ENCODE assay signal across 15 cellular contexts in genomic region chr22:20545681-20546521, GRCh38. TPM values are rescaled to one million over a fixed set of nuclear protein-coding genes. Genes with fewer than 3 reads are reported as not detected.
DNase-seq lines count a peak whose midpoint lies in the region; ATAC-seq and TF ChIP-seq lines count a peak whose summit lies in the region.
"Had no signal": no experiment of that assay in that cellular context is flagged by ENCODE, and none has a peak within 500 bp of the region (broad histone marks: within the 10 kb centered on the region; RNA-seq: fewer than 3 reads in every experiment).

No MANE protein-coding gene starts in this region.

- no peak for DNase-seq in T-helper 2 cell treated with Interferon-gamma antibody and Interleukin-4, amounts not matched to agents 5 μg/mL and 100 μg/mL, for 36 hours (ENCODE audit: low spot score)
- no peak for DNase-seq in T-helper 2 cell
- no peak for DNase-seq in T-helper 17 cell
- no peak for DNase-seq in glutamatergic neuron
- DNase-seq in germinal center (ENCODE audit: low spot score), result no peak
- DNase-seq in stimulated activated CD4-positive, alpha-beta T cell treated with anti-CD3 and anti-CD28 coated beads, Interleukin-15, amount 100 ng/mL, for 24 hours, result no peak
- DNase-seq: activated CD4-positive, alpha-beta T cell treated with anti-CD3 and anti-CD28 coated beads for 4 hours; activated effector memory CD4-positive, alpha-beta T cell treated with anti-CD3 and anti-CD28 coated beads, Interleukin-2, amount 50 U/mL, for 16 hours; Calu3; NCI-H187; NCI-H748 treated with DMSO at 0.1 percent for 48 hours had no signal

- no peak overlapping the region for H3K9ac ChIP-seq in skeletal muscle satellite cell (ENCODE audit: low read depth, low read length)

- no peak for ATAC-seq in T-helper 17 cell
- no peak for ATAC-seq in HG02973 (IDR thresholded peaks at IDR 0.05; ENCODE audit: unreplicated experiment)

- no peak overlapping the region for H3K4me3 Mint-ChIP-seq in T-helper 2 cell treated with Interferon-gamma antibody and Interleukin-4, amounts not matched to agents 5 μg/mL and 100 μg/mL, for 36 hours
- no peak overlapping the region for H3K4me3 Mint-ChIP-seq in T-helper 17 cell
- H3K4me3 Mint-ChIP-seq in glutamatergic neuron (ENCODE audit: unreplicated experiment), result peak overlapping the region; percentile 32
- H3K4me3 Mint-ChIP-seq: stimulated activated naive CD8-positive, alpha-beta T cell treated with anti-CD3 and anti-CD28 coated beads, Interleukin-15, Interleukin-2, amounts not matched to agents 100 ng/mL and 50 ng/mL, for 24 hours had no signal

- peaks cover 15% of the 10 kb centered on the region for H3K36me3 ChIP-seq in skeletal muscle satellite cell (ENCODE audit: insufficient read depth, low read length)

- peak overlapping the region; percentile 44 for H3K4me2 ChIP-seq in skeletal muscle satellite cell (ENCODE audit: low read length)

- peaks cover 54% of the 10 kb centered on the region for H3K4me1 Mint-ChIP-seq in T-helper 2 cell treated with Interferon-gamma antibody and Interleukin-4, amounts not matched to agents 5 μg/mL and 100 μg/mL, for 36 hours (ENCODE audit: low read depth)
- H3K4me1 Mint-ChIP-seq in T-helper 17 cell (peaks cover 42% of the 10 kb centered on the region), glutamatergic neuron (ENCODE audit: low read depth, unreplicated experiment) (peaks cover 26% of the 10 kb centered on the region)

- H3K4me3 ChIP-seq in skeletal muscle satellite cell (ENCODE audit: low read length), result no peak overlapping the region
- H3K4me3 ChIP-seq: sigmoid colon had no signal

- peaks cover 50% of the 10 kb centered on the region for H3K36me3 Mint-ChIP-seq in T-helper 2 cell treated with Interferon-gamma antibody and Interleukin-4, amounts not matched to agents 5 μg/mL and 100 μg/mL, for 36 hours (ENCODE audit: low read depth)
- H3K36me3 Mint-ChIP-seq in T-helper 17 cell (ENCODE audit: low read depth), result peaks cover 5% of the 10 kb centered on the region
- H3K36me3 Mint-ChIP-seq in glutamatergic neuron (ENCODE audit: unreplicated experiment), result peaks cover 9% of the 10 kb centered on the region

- peak overlapping the region; percentile 63 for H3K27ac Mint-ChIP-seq in T-helper 2 cell treated with Interferon-gamma antibody and Interleukin-4, amounts not matched to agents 5 μg/mL and 100 μg/mL, for 36 hours
- peak overlapping the region; percentile 82 for H3K27ac Mint-ChIP-seq in T-helper 17 cell
- H3K27ac Mint-ChIP-seq in glutamatergic neuron (ENCODE audit: unreplicated experiment), result no peak overlapping the region
- H3K27ac Mint-ChIP-seq: stimulated activated naive CD8-positive, alpha-beta T cell treated with anti-CD3 and anti-CD28 coated beads, Interleukin-15, Interleukin-2, amounts not matched to agents 100 ng/mL and 50 ng/mL, for 24 hours had no signal

- H3K9me3 ChIP-seq in T-helper 17 cell (ENCODE audit: control insufficient read depth, low read length, poor library complexity, severe bottlenecking), result no peaks in the 10 kb centered on the region
- H3K9me3 ChIP-seq in skeletal muscle satellite cell (replicated peaks; ENCODE audit: low read length), result no peaks in the 10 kb centered on the region
- H3K9me3 ChIP-seq: sigmoid colon had no signal

- peaks cover 49% of the 10 kb centered on the region for H3K4me1 ChIP-seq in skeletal muscle satellite cell (ENCODE audit: control insufficient read depth, insufficient read depth, low read length)

- no peaks in the 10 kb centered on the region for H3K27me3 ChIP-seq in skeletal muscle satellite cell (ENCODE audit: control insufficient read depth, insufficient read depth, low read length)
- H3K27me3 ChIP-seq: sigmoid colon had no signal

- no peaks in the 10 kb centered on the region for H3K27me3 Mint-ChIP-seq in T-helper 2 cell treated with Interferon-gamma antibody and Interleukin-4, amounts not matched to agents 5 μg/mL and 100 μg/mL, for 36 hours (ENCODE audit: low read depth)
- no peaks in the 10 kb centered on the region for H3K27me3 Mint-ChIP-seq in T-helper 17 cell
- H3K27me3 Mint-ChIP-seq in glutamatergic neuron (ENCODE audit: unreplicated experiment), result no peaks in the 10 kb centered on the region
- H3K27me3 Mint-ChIP-seq: stimulated activated naive CD8-positive, alpha-beta T cell treated with anti-CD3 and anti-CD28 coated beads, Interleukin-15, Interleukin-2, amounts not matched to agents 100 ng/mL and 50 ng/mL, for 24 hours had no signal

- TF ChIP-seq CTCF in glutamatergic neuron (IDR thresholded peaks at IDR 0.05; ENCODE audit: partially characterized antibody, unreplicated experiment), result no peak

- H3K9me3 Mint-ChIP-seq in T-helper 2 cell treated with Interferon-gamma antibody and Interleukin-4, amounts not matched to agents 5 μg/mL and 100 μg/mL, for 36 hours, result no peaks in the 10 kb centered on the region
- no peaks in the 10 kb centered on the region for H3K9me3 Mint-ChIP-seq in glutamatergic neuron (ENCODE audit: unreplicated experiment)
- H3K9me3 Mint-ChIP-seq: stimulated activated naive CD8-positive, alpha-beta T cell treated with anti-CD3 and anti-CD28 coated beads, Interleukin-15, Interleukin-2, amounts not matched to agents 100 ng/mL and 50 ng/mL, for 24 hours had no signal

RNA-seq across cellular contexts. Expression of gene MED15, which starts 38.5 kb away (rescaled TPM):
- total RNA-seq in T-helper 17 cell, result 100 to 1,000 TPM; 207 to 251 TPM
- total RNA-seq in glutamatergic neuron (ENCODE audit: unreplicated experiment), result 83.6 TPM
- total RNA-seq in skeletal muscle satellite cell (2012; rRNA removed), result 43.3 and 49.1 TPM in 2 replicates

RNA-seq across cellular contexts. Expression of gene KLHL22, which starts 50.3 kb away (rescaled TPM):
- 10 to 100 TPM; 28.1 to 33.1 TPM for total RNA-seq in T-helper 17 cell
- 20.2 TPM for total RNA-seq in glutamatergic neuron (ENCODE audit: unreplicated experiment)
- total RNA-seq in skeletal muscle satellite cell (2012; rRNA removed), result 14.7 and 18.1 TPM in 2 replicates
